ENCODE assay signal across 8 cellular contexts in genomic region chr1:117664314-117664713, GRCh38. TPM values are rescaled to one million over a fixed set of nuclear protein-coding genes. Genes with fewer than 3 reads are reported as not detected.
DNase-seq lines count a peak whose midpoint lies in the region; ATAC-seq and TF ChIP-seq lines count a peak whose summit lies in the region.

No MANE protein-coding gene starts in this region.

- H3K79me2 ChIP-seq in OCI-LY7 (ENCODE audit: insufficient read depth, low read depth, low read length) = no peaks in the 10 kb centered on the region

- POLR2A ChIA-PET in OCI-LY7 (lab: Charles Lee) = interaction anchor here (1.6 to 19.4 kb wide), 4 partner anchors 9 to 129 kb away, joined by 4 to 760 read pairs (median 40); no protein-coding TSS in a partner anchor

- H2AFZ ChIP-seq in OCI-LY7 (ENCODE audit: low read length) = peak overlapping the region; percentile 29

- intact Hi-C loops in OCI-LY7 (cut with micrococcal nuclease; ENCODE audit: unreplicated experiment) = loop anchor here (10.0 kb wide), 1 partner anchor 300 kb away; the partner anchor contains the start of gene MAN1A2

- peaks cover 84% of the 10 kb centered on the region for H3K4me1 ChIP-seq in OCI-LY7 (ENCODE audit: insufficient read depth, low read length, poor library complexity, severe bottlenecking)

- peak overlapping the region; percentile 91 for H3K27ac ChIP-seq in OCI-LY7 (ENCODE audit: low read depth, low read length, poor library complexity, severe bottlenecking)

- H3K9me2 ChIP-seq in OCI-LY7 (ENCODE audit: insufficient read depth, low read length) = no peaks in the 10 kb centered on the region

- TF ChIP-seq CTCF in OCI-LY7 (conservative IDR thresholded peaks at IDR 0.05; ENCODE audit: low read length) = no peak

- ATAC-seq in GM18511 (IDR thresholded peaks at IDR 0.05; ENCODE audit: unreplicated experiment) = peak; percentile 97
- peak; percentile 97 for ATAC-seq in HG02642 (IDR thresholded peaks at IDR 0.05; ENCODE audit: poor library complexity, unreplicated experiment)

- H3K4me2 ChIP-seq in OCI-LY7 (ENCODE audit: low read length) = peak overlapping the region; percentile 70

- H4K20me1 ChIP-seq in OCI-LY7 (ENCODE audit: insufficient read depth, low read length) = no peaks in the 10 kb centered on the region

- peaks cover 25% of the 10 kb centered on the region; the same call in 1 of the 2 replicates for H3K9me3 ChIP-seq in OCI-LY7 (ENCODE audit: low read length)

- CTCF ChIA-PET in OCI-LY7 (lab: Charles Lee; ENCODE audit: unreplicated experiment) = interaction anchor here (2.2 to 2.4 kb wide), 2 partner anchors 9 to 35 kb away, joined by 9 to 13 read pairs; no protein-coding TSS in a partner anchor

- BruUV-seq in OCI-LY7 (replicated peaks; lab: Mats Ljungman, UMichigan) = no TSS peak

- peaks cover 11% of the 10 kb centered on the region; the same call in 1 of the 2 replicates for H3K36me3 ChIP-seq in OCI-LY7 (ENCODE audit: insufficient read depth, low read length)

- peak overlapping the region; percentile 30 for H3K4me3 ChIP-seq in OCI-LY7 (ENCODE audit: low read depth, low read length, poor library complexity, severe bottlenecking)

- DNase-seq in OCI-LY7 (ENCODE audit: low spot score) (peak; percentile 93), RKO (ENCODE audit: low spot score) (no peak), DMS153 (lab: John Stamatoyannopoulos, UW) (no peak), NCI-H1105 (lab: John Stamatoyannopoulos, UW) (no peak), NCI-H128 (lab: John Stamatoyannopoulos, UW; ENCODE audit: unreplicated experiment) (no peak)
- DNase-seq in effector CD4-positive, alpha-beta T cell = peak; percentile 60

RNA-seq across cellular contexts. Expression of gene TENT5C, which starts 58.5 kb away (rescaled TPM):
- 11.6 and 13.3 TPM in 2 replicates for total RNA-seq in OCI-LY7 (2014; rRNA removed; shearing (Covaris generic))
- total RNA-seq in OCI-LY7 (2022) = 26.5 and 31.1 TPM in 2 replicates

Comparison
In these comparisons a context has a peak if more than half of its experiments do, and no peak if none do; other contexts are left out.
1. DNase-seq: peak in OCI-LY7 (single experiment) and effector CD4-positive, alpha-beta T cell (single experiment); none in RKO (single experiment), DMS153 (single experiment), NCI-H1105 (single experiment) and NCI-H128 (single experiment).